ENCODE assay signal across 26 cellular contexts in genomic region chr15:51765751-51766150, GRCh38. TPM values are rescaled to one million over a fixed set of nuclear protein-coding genes. Genes with fewer than 3 reads are reported as not detected.
DNase-seq lines count a peak whose midpoint lies in the region; ATAC-seq and TF ChIP-seq lines count a peak whose summit lies in the region.
"Had no signal": no experiment of that assay in that cellular context is flagged by ENCODE, and none has a peak within 500 bp of the region (broad histone marks: within the 10 kb centered on the region; RNA-seq: fewer than 3 reads in every experiment).

No MANE protein-coding gene starts in this region.

- ATAC-seq in gastroesophageal sphincter: no peak
- ATAC-seq: activated CD8-positive, alpha-beta T cell treated with anti-CD3 and anti-CD28 coated beads, Interleukin-2, amount 10 ng/mL, durations not matched to agents 7 days and 5 days; esophagus mucosa; HCT116; HepG2 had no signal

- H3K27me3 ChIP-seq in gastroesophageal sphincter: no peaks in the 10 kb centered on the region
- H3K27me3 ChIP-seq: cardiac muscle cell, ovary had no signal

- no peak overlapping the region for H3K4me3 ChIP-seq in gastroesophageal sphincter
- H3K4me3 ChIP-seq: cardiac muscle cell, lung, ovary, PC-9 had no signal

- no peak for TF ChIP-seq CTCF in gastroesophageal sphincter (IDR thresholded peaks at IDR 0.05)

- no peak for TF ChIP-seq POLR2A in gastroesophageal sphincter (IDR thresholded peaks at IDR 0.05)

- peaks cover 0 to 9% (median 0%) of the 10 kb centered on the region in 3 donors for H3K4me1 ChIP-seq in gastroesophageal sphincter

- peaks cover 0 to 38% of the 10 kb centered on the region in 2 donors for H3K36me3 ChIP-seq in gastroesophageal sphincter
- H3K36me3 ChIP-seq: cardiac muscle cell, ovary had no signal

- peak overlapping the region; percentile 66 for H3K27ac ChIP-seq in cingulate gyrus (ENCODE audit: low read depth, low read length)
- no peak overlapping the region for H3K27ac ChIP-seq in gastroesophageal sphincter
- H3K27ac ChIP-seq: cardiac muscle cell, ovary, PC-9 had no signal

- TF ChIP-seq EP300 in gastroesophageal sphincter (IDR thresholded peaks at IDR 0.05): no peak

- DNase-seq in RPMI7951 (ENCODE audit: low read depth): peak; percentile 21
- peak; percentile 98 for DNase-seq in medulla oblongata (ENCODE audit: extremely low spot score)
- DNase-seq in superior temporal gyrus (ENCODE audit: extremely low spot score): peak; percentile 98
- no peak for DNase-seq in stimulated activated CD8-positive, alpha-beta memory T cell treated with anti-CD3 and anti-CD28 coated beads, Interleukin-4, amount 100 ng/mL, for 48 hours
- DNase-seq in stimulated activated CD4-positive, alpha-beta T cell treated with anti-CD3 and anti-CD28 coated beads, Interleukin-4, amount 100 ng/mL, for 4 hours: no peak
- DNase-seq: activated CD8-positive, alpha-beta T cell treated with anti-CD3 and anti-CD28 coated beads, Interleukin-2, amount 10 ng/mL, durations not matched to agents 7 days and 5 days; aorta; COR-L47; cortex of kidney; DMS53; NCI-H1417 treated with DMSO at 0.1 percent for 48 hours; NCI-H2029 treated with DMSO at 0.1 percent for 48 hours; NCI-H524 treated with DMSO at 0.1 percent for 48 hours; NK-92 treated with Interleukin-12 subunit alpha and Interleukin-12 subunit beta, amount 100 ng/mL, for 24 hours; ovary; PC-9; Right ventricle myocardium superior; small intestine; stimulated activated naive CD4-positive, alpha-beta T cell treated with Interleukin-2 at 50 U/mL for 16 hours had no signal

- 79 to 81% methylated on average over 5 to 7 of the region's 7 CpGs for WGBS in gastroesophageal sphincter (ENCODE audit: low coverage in 1 of 2), 2 donors

- no peaks in the 10 kb centered on the region for H3K9me3 ChIP-seq in gastroesophageal sphincter
- H3K9me3 ChIP-seq: ovary had no signal

RNA-seq across cellular contexts. Expression of gene TMOD2, which starts 14.4 kb away (rescaled TPM):
- 4.1 and 4.8 TPM in 2 replicates for total RNA-seq in RPMI7951 (2014; rRNA removed; shearing (Covaris generic))
- 10 to 100 TPM; 14.0 to 21.9 (median 17.5) TPM for total RNA-seq in gastroesophageal sphincter

RNA-seq across cellular contexts. Expression of gene LYSMD2, which starts 28.3 kb away (rescaled TPM):
- 16.7 and 17.5 TPM in 2 replicates for total RNA-seq in RPMI7951 (2014; rRNA removed; shearing (Covaris generic))
- 10 to 100 TPM in 3 of 4 donors, 1 to 10 TPM in 1; 8.9 to 27.9 (median 14.0) TPM for total RNA-seq in gastroesophageal sphincter

Comparison
In these comparisons a context has a peak if more than half of its experiments do, and no peak if none do; other contexts are left out.
1. DNase-seq: peak in RPMI7951 (single experiment), medulla oblongata (single experiment) and superior temporal gyrus (single experiment); none in stimulated activated CD8-positive, alpha-beta memory T cell treated with anti-CD3 and anti-CD28 coated beads, Interleukin-4, amount 100 ng/mL, for 48 hours (single experiment) and stimulated activated CD4-positive, alpha-beta T cell treated with anti-CD3 and anti-CD28 coated beads, Interleukin-4, amount 100 ng/mL, for 4 hours (0 of 2).